ENCODE assay signal across 1 cellular context in genomic region chr19:35328851-35329285, GRCh38.
TF ChIP-seq lines count a peak whose summit lies in the region.

TSS of gene CD22 (plus strand) at chr19:35329187. CDS start at chr19:35332041, 2,854 bp downstream.

TF ChIP-seq in K562, 482 proteins besides CTCF, POLR2A, EP300 and RAD21 (continued from another document):
- TF ChIP-seq TRIM25 (IDR thresholded peaks at IDR 0.05; ENCODE audit: borderline replicate concordance), result no peak
- peak; percentile 72 for TF ChIP-seq PRDM10 (IDR thresholded peaks at IDR 0.05; ENCODE audit: partially characterized antibody)
- TF ChIP-seq CHD1 (IDR thresholded peaks at IDR 0.05; ENCODE audit: low read length), result no peak
